Comparison of ENCODE assay signal across 16 cellular contexts in the genomic region with DNA sequence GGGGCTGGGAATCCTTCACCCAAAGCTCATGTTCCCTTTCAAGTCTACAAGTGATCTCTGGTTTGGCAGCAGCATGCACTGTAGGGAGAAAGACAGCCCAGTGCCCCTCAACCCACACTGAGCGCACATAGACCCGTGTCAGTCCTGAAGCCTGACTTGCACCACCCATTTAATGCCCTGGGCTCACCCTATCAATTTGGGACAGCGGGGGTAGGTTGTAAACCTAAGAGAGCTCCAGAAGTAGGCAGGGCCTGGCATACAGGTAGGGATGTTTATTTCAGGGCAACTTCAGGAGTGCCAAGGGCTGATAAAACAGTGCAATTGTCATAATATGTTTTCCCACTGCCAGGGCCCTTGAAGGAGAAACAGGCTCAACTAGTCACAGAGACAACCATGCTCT. TPM values are rescaled to one million over a fixed set of nuclear protein-coding genes. Genes with fewer than 3 reads are reported as not detected.
DNase-seq lines count a peak whose midpoint lies in the region; ATAC-seq and TF ChIP-seq lines count a peak whose summit lies in the region.
"Had no signal": no experiment of that assay in that cellular context is flagged by ENCODE, and none has a peak within 500 bp of the region (broad histone marks: within the 10 kb centered on the region; RNA-seq: fewer than 3 reads in every experiment).

No MANE protein-coding gene starts in this region.

- H3K9me3 ChIP-seq in H9 (ENCODE audit: control insufficient read depth, low read depth, low read length) = no peaks in the 10 kb centered on the region
- no peaks in the 10 kb centered on the region for H3K9me3 ChIP-seq in osteoblast (ENCODE audit: low read depth, low read length)
- H3K9me3 ChIP-seq: esophagus muscularis mucosa, thyroid gland had no signal

- no peak overlapping the region for H4K91ac ChIP-seq in H9 (ENCODE audit: insufficient read length, low read depth, low read length)

- no CpG with 5 or more reads among the region's 3 CpGs for WGBS in H9 (ENCODE audit: extremely low coverage, insufficient read length, low lambda C conversion rate)

- H2AFZ ChIP-seq in H9 (ENCODE audit: low read length) = no peak overlapping the region
- no peak overlapping the region for H2AFZ ChIP-seq in osteoblast (ENCODE audit: low read length)

- no peaks in the 10 kb centered on the region for H3K36me3 ChIP-seq in osteoblast (ENCODE audit: insufficient read depth, low read length)

- no peak overlapping the region for H3K4ac ChIP-seq in H9 (ENCODE audit: low read depth, low read length)

- no peak overlapping the region for H2BK120ac ChIP-seq in H9 (ENCODE audit: low read depth, low read length, poor library complexity, severe bottlenecking)

- peaks cover 86% of the 10 kb centered on the region for H3K4me1 Mint-ChIP-seq in activated CD4-positive, alpha-beta T cell treated with anti-CD3 and anti-CD28 coated beads for 36 hours
- H3K4me1 Mint-ChIP-seq in H9 = peaks cover 8 to 12% of the 10 kb centered on the region in 2 experiments
- peaks cover 88% of the 10 kb centered on the region for H3K4me1 Mint-ChIP-seq in activated naive CD8-positive, alpha-beta T cell treated with anti-CD3 and anti-CD28 coated beads, Interleukin-2, amount 50 U/mL, for 24 hours

- H3K9ac ChIP-seq in H9 (ENCODE audit: extremely low read depth, insufficient read length, low read length) = no peak overlapping the region
- H3K9ac ChIP-seq: KMS-11 had no signal

- no peaks in the 10 kb centered on the region; the same call in 1 of the 2 replicates for H3K27me3 ChIP-seq in H9 (ENCODE audit: insufficient read depth, low read length)
- H3K27me3 ChIP-seq in osteoblast (ENCODE audit: insufficient read depth, low read length) = no peaks in the 10 kb centered on the region
- H3K27me3 ChIP-seq: esophagus muscularis mucosa, thyroid gland had no signal

- H3K4me1 ChIP-seq in H9 (ENCODE audit: insufficient read depth, low read length) = no peaks in the 10 kb centered on the region; the same call in 1 of the 2 replicates
- peaks cover 16% of the 10 kb centered on the region for H3K4me1 ChIP-seq in osteoblast (ENCODE audit: insufficient read depth, low read length)

- no peaks in the 10 kb centered on the region for H3K27me3 Mint-ChIP-seq in activated CD4-positive, alpha-beta T cell treated with anti-CD3 and anti-CD28 coated beads for 36 hours
- H3K27me3 Mint-ChIP-seq in H9 (ENCODE audit: low read depth) = peaks cover 33% of the 10 kb centered on the region
- H3K27me3 Mint-ChIP-seq in activated naive CD8-positive, alpha-beta T cell treated with anti-CD3 and anti-CD28 coated beads, Interleukin-2, amount 50 U/mL, for 24 hours = no peaks in the 10 kb centered on the region

- H4K8ac ChIP-seq in H9 (replicated peaks; ENCODE audit: insufficient read length, low read depth, low read length) = no peak overlapping the region

- no peak overlapping the region for H3K23ac ChIP-seq in H9 (ENCODE audit: insufficient read length, low read depth, low read length)

- POLR2A ChIA-PET in activated CD4-positive, alpha-beta T cell treated with anti-CD3 and anti-CD28 coated beads for 36 hours (lab: Charles Lee) = interaction anchor here (1.4 kb wide), 1 partner anchor 16 kb away, joined by 4 read pairs; no protein-coding TSS in a partner anchor

- intact Hi-C loops in activated CD4-positive, alpha-beta T cell treated with anti-CD3 and anti-CD28 coated beads for 36 hours (cut with DNase I, micrococcal nuclease) = loop anchor here (2.0 to 10.0 kb wide), 8 partner anchors 15 to 985 kb away; a partner anchor contains a TSS

- peak overlapping the region; percentile 39 for H3K4me3 Mint-ChIP-seq in activated CD4-positive, alpha-beta T cell treated with anti-CD3 and anti-CD28 coated beads for 36 hours
- no peak overlapping the region for H3K4me3 Mint-ChIP-seq in H9
- no peak overlapping the region for H3K4me3 Mint-ChIP-seq in activated naive CD8-positive, alpha-beta T cell treated with anti-CD3 and anti-CD28 coated beads, Interleukin-2, amount 50 U/mL, for 24 hours

- H2BK5ac ChIP-seq in H9 (ENCODE audit: insufficient read length, low read length) = no peak overlapping the region

- no peak overlapping the region for H2BK15ac ChIP-seq in H9 (ENCODE audit: low read depth, low read length)

- no peak overlapping the region for H2BK20ac ChIP-seq in H9 (ENCODE audit: low read depth, low read length, poor library complexity, severe bottlenecking)

- no peak overlapping the region for H3K27ac ChIP-seq in H9 (ENCODE audit: insufficient read length, low read depth, low read length)
- H3K27ac ChIP-seq in osteoblast (ENCODE audit: low read depth, low read length) = no peak overlapping the region
- H3K27ac ChIP-seq: esophagus muscularis mucosa, KMS-11 had no signal

- no peak overlapping the region for H3K4me3 ChIP-seq in osteoblast (ENCODE audit: insufficient read depth, low read length)
- H3K4me3 ChIP-seq: esophagus muscularis mucosa, thyroid gland had no signal

- no peak for DNase-seq in activated CD4-positive, alpha-beta T cell treated with anti-CD3 and anti-CD28 coated beads for 36 hours
- DNase-seq in activated CD4-positive, alpha-beta T cell treated with anti-CD3 and anti-CD28 coated beads, Interleukin-2, amount 50 U/mL, for 4 hours = no peak
- peak; percentile 6 for DNase-seq in H9
- no peak for DNase-seq in activated naive CD8-positive, alpha-beta T cell treated with anti-CD3 and anti-CD28 coated beads, Interleukin-2, amount 50 U/mL, for 24 hours
- peak; percentile 82 for DNase-seq in osteoblast (ENCODE audit: insufficient read length, low spot score, missing footprints)
- no peak for DNase-seq in superior temporal gyrus (ENCODE audit: extremely low spot score)
- DNase-seq in stimulated activated CD4-positive, alpha-beta T cell treated with anti-CD3 and anti-CD28 coated beads, Interleukin-4, amount 100 ng/mL, for 4 hours = no peak
- no peak for DNase-seq in Ammon's horn (ENCODE audit: low spot score)
- DNase-seq: left ventricle myocardium superior; NCI-H1105 treated with DMSO at 0.1 percent for 48 hours; NCI-H748 treated with DMSO at 0.1 percent for 48 hours; stimulated activated CD4-positive, alpha-beta T cell treated with anti-CD3 and anti-CD28 coated beads, Interleukin-2, amount 100 ng/mL, for 48 hours; thyroid gland had no signal

- H3K36me3 Mint-ChIP-seq in activated CD4-positive, alpha-beta T cell treated with anti-CD3 and anti-CD28 coated beads for 36 hours (ENCODE audit: low read depth) = peaks cover 14% of the 10 kb centered on the region
- no peaks in the 10 kb centered on the region for H3K36me3 Mint-ChIP-seq in H9 (ENCODE audit: insufficient read depth in 1 of 3, low read depth in 3 of 3)
- peaks cover 11% of the 10 kb centered on the region for H3K36me3 Mint-ChIP-seq in activated naive CD8-positive, alpha-beta T cell treated with anti-CD3 and anti-CD28 coated beads, Interleukin-2, amount 50 U/mL, for 24 hours (ENCODE audit: low read depth)

- no peaks in the 10 kb centered on the region for H3K79me1 ChIP-seq in H9 (ENCODE audit: insufficient read depth, low read depth, low read length, poor library complexity, severe bottlenecking)

- H4K20me1 ChIP-seq in H9 (ENCODE audit: control insufficient read depth, insufficient read depth, insufficient read length) (no peaks in the 10 kb centered on the region), osteoblast (ENCODE audit: insufficient read depth, low read length) (no peaks in the 10 kb centered on the region)

- H3K79me2 ChIP-seq in H9 (ENCODE audit: insufficient read depth, low read length) = no peaks in the 10 kb centered on the region
- no peaks in the 10 kb centered on the region for H3K79me2 ChIP-seq in osteoblast (ENCODE audit: insufficient read depth, low read length)

- H3K9me3 Mint-ChIP-seq in activated CD4-positive, alpha-beta T cell treated with anti-CD3 and anti-CD28 coated beads for 36 hours (ENCODE audit: low read depth) = no peaks in the 10 kb centered on the region
- H3K9me3 Mint-ChIP-seq in H9 = no peaks in the 10 kb centered on the region
- H3K9me3 Mint-ChIP-seq in activated naive CD8-positive, alpha-beta T cell treated with anti-CD3 and anti-CD28 coated beads, Interleukin-2, amount 50 U/mL, for 24 hours = no peaks in the 10 kb centered on the region

- H2BK12ac ChIP-seq in H9 (ENCODE audit: insufficient read length, low read depth, low read length) = no peak overlapping the region

- H4K5ac ChIP-seq in H9 (ENCODE audit: insufficient read length, low read depth, low read length) = no peak overlapping the region

- TF ChIP-seq CTCF in H9 (conservative IDR thresholded peaks at IDR 0.05) = no peak
- TF ChIP-seq CTCF in osteoblast (IDR thresholded peaks at IDR 0.05; ENCODE audit: extremely low read depth, low read depth, low read length) = no peak

- peaks cover 11% of the 10 kb centered on the region for H3K23me2 ChIP-seq in H9 (ENCODE audit: insufficient read length, low read depth, low read length, poor library complexity, severe bottlenecking)

- ATAC-seq in activated CD4-positive, alpha-beta T cell treated with anti-CD3 and anti-CD28 coated beads for 36 hours = peak; percentile 2
- no peak for ATAC-seq in activated naive CD8-positive, alpha-beta T cell treated with anti-CD3 and anti-CD28 coated beads, Interleukin-2, amount 50 U/mL, for 24 hours
- ATAC-seq: HCT116, left ventricle myocardium superior had no signal

- no peak overlapping the region for H3K56ac ChIP-seq in H9 (ENCODE audit: insufficient read length, low read depth, low read length)

- no peak overlapping the region for H3K14ac ChIP-seq in H9 (ENCODE audit: insufficient read depth, low read length)

- H3K18ac ChIP-seq in H9 (ENCODE audit: insufficient read length, low read depth, low read length) = no peak overlapping the region

- CTCF ChIA-PET in activated CD4-positive, alpha-beta T cell treated with anti-CD3 and anti-CD28 coated beads for 36 hours (lab: Charles Lee) = interaction anchor here (0.6 to 3.3 kb wide), 6 partner anchors 10 to 492 kb away, joined by 3 to 26 read pairs (median 6); a partner anchor contains a TSS

- no peak overlapping the region for H2AK5ac ChIP-seq in H9 (ENCODE audit: insufficient read length, low read length)

- no peak overlapping the region for H3T11ph ChIP-seq in H9 (ENCODE audit: low read length)

- H3K4me2 ChIP-seq in H9 (ENCODE audit: insufficient read depth, insufficient read length, low read length) = no peak overlapping the region
- no peak overlapping the region for H3K4me2 ChIP-seq in osteoblast (ENCODE audit: insufficient read depth, low read length)
- H3K4me2 ChIP-seq: KMS-11 had no signal

- peak overlapping the region; percentile 83 for H3K27ac Mint-ChIP-seq in activated CD4-positive, alpha-beta T cell treated with anti-CD3 and anti-CD28 coated beads for 36 hours
- no peak overlapping the region for H3K27ac Mint-ChIP-seq in H9
- H3K27ac Mint-ChIP-seq in activated naive CD8-positive, alpha-beta T cell treated with anti-CD3 and anti-CD28 coated beads, Interleukin-2, amount 50 U/mL, for 24 hours = peak overlapping the region; percentile 78

RNA-seq across cellular contexts. Expression of a gene that starts 3.5 kb away (rescaled TPM):
- total RNA-seq in activated CD4-positive, alpha-beta T cell treated with anti-CD3 and anti-CD28 coated beads for 36 hours = 10 to 100 TPM; 33.9 to 41.3 TPM
- 19.0 and 20.0 TPM in 2 replicates for total RNA-seq in H9 (2021)
- total RNA-seq in osteoblast = 27.9 and 28.3 TPM in 2 replicates

RNA-seq across cellular contexts. Expression of a gene that starts 32.1 kb away (rescaled TPM):
- total RNA-seq in activated CD4-positive, alpha-beta T cell treated with anti-CD3 and anti-CD28 coated beads for 36 hours = 10 to 100 TPM; 17.6 to 18.3 TPM
- 1.3 and 1.9 TPM in 2 replicates for total RNA-seq in H9 (2021)
- 8.7 and 12.7 TPM in 2 replicates for total RNA-seq in osteoblast

Comparison
In these comparisons a context has a peak if more than half of its experiments do, and no peak if none do; other contexts are left out.
1. DNase-seq: peak in H9 (single experiment) and osteoblast (single experiment); none in activated CD4-positive, alpha-beta T cell treated with anti-CD3 and anti-CD28 coated beads for 36 hours (single experiment), activated CD4-positive, alpha-beta T cell treated with anti-CD3 and anti-CD28 coated beads, Interleukin-2, amount 50 U/mL, for 4 hours (0 of 2), activated naive CD8-positive, alpha-beta T cell treated with anti-CD3 and anti-CD28 coated beads, Interleukin-2, amount 50 U/mL, for 24 hours (single experiment), superior temporal gyrus (single experiment), stimulated activated CD4-positive, alpha-beta T cell treated with anti-CD3 and anti-CD28 coated beads, Interleukin-4, amount 100 ng/mL, for 4 hours (0 of 2) and Ammon's horn (single experiment).
2. H3K27ac Mint-ChIP-seq: peak in activated CD4-positive, alpha-beta T cell treated with anti-CD3 and anti-CD28 coated beads for 36 hours (single experiment) and activated naive CD8-positive, alpha-beta T cell treated with anti-CD3 and anti-CD28 coated beads, Interleukin-2, amount 50 U/mL, for 24 hours (single experiment); none in H9 (0 of 3).